Comparison of ENCODE assay signal across 8 cellular contexts in genomic region chr9:97564291-97565175, GRCh38.
DNase-seq lines count a peak whose midpoint lies in the region; ATAC-seq, FAIRE-seq and TF ChIP-seq lines count a peak whose summit lies in the region.

No MANE protein-coding gene starts in this region.

- TF ChIP-seq CTCF in osteocyte (IDR thresholded peaks at IDR 0.05) = no peak

- ATAC-seq in left ventricle myocardium superior = peak; percentile 63
- ATAC-seq in HG03460 (IDR thresholded peaks at IDR 0.05; ENCODE audit: unreplicated experiment) = no peak

- no peaks in the 10 kb centered on the region for H3K4me1 Mint-ChIP-seq in osteocyte (ENCODE audit: unreplicated experiment)

- peak overlapping the region; percentile 80 for H3K27ac ChIP-seq in angular gyrus (ENCODE audit: low read depth, low read length)

- no peak for FAIRE-seq in HTR-8/SVneo (lab: Jason Lieb, UNC)
- FAIRE-seq in GM19239 (lab: Jason Lieb, UNC) = no peak

- intact Hi-C loops in left ventricle myocardium superior (cut with micrococcal nuclease) = no loop called here

- H3K36me3 Mint-ChIP-seq in osteocyte (ENCODE audit: unreplicated experiment) = no peaks in the 10 kb centered on the region

- H3K9me3 Mint-ChIP-seq in osteocyte (ENCODE audit: unreplicated experiment) = no peaks in the 10 kb centered on the region

- peak; percentile 29 for DNase-seq in HTR-8/SVneo (ENCODE audit: insufficient read length, low spot score)
- peak; percentile 54 for DNase-seq in left ventricle myocardium superior
- DNase-seq in superior temporal gyrus (ENCODE audit: extremely low spot score) = peak; percentile 76
- DNase-seq in activated naive CD4-positive, alpha-beta T cell treated with anti-CD3 and anti-CD28 coated beads, Interleukin-2, amount 50 U/mL, for 16 hours = no peak
- no peak for DNase-seq in osteocyte (ENCODE audit: extremely low spot score, unreplicated experiment)
- no peak for DNase-seq in GM19239 (ENCODE audit: insufficient read length, low spot score)

- peaks cover 30% of the 10 kb centered on the region for H3K27me3 Mint-ChIP-seq in osteocyte (ENCODE audit: unreplicated experiment)

- no peak overlapping the region for H3K27ac Mint-ChIP-seq in osteocyte (ENCODE audit: unreplicated experiment)

- H3K4me3 Mint-ChIP-seq in osteocyte (ENCODE audit: unreplicated experiment) = no peak overlapping the region

Comparison
In these comparisons a context has a peak if more than half of its experiments do, and no peak if none do; other contexts are left out.
1. DNase-seq: peak in HTR-8/SVneo (single experiment), left ventricle myocardium superior (single experiment) and superior temporal gyrus (single experiment); none in activated naive CD4-positive, alpha-beta T cell treated with anti-CD3 and anti-CD28 coated beads, Interleukin-2, amount 50 U/mL, for 16 hours (single experiment), osteocyte (single experiment) and GM19239 (single experiment).